1 cellular context compared by ENCODE assay signal in the genomic region with DNA sequence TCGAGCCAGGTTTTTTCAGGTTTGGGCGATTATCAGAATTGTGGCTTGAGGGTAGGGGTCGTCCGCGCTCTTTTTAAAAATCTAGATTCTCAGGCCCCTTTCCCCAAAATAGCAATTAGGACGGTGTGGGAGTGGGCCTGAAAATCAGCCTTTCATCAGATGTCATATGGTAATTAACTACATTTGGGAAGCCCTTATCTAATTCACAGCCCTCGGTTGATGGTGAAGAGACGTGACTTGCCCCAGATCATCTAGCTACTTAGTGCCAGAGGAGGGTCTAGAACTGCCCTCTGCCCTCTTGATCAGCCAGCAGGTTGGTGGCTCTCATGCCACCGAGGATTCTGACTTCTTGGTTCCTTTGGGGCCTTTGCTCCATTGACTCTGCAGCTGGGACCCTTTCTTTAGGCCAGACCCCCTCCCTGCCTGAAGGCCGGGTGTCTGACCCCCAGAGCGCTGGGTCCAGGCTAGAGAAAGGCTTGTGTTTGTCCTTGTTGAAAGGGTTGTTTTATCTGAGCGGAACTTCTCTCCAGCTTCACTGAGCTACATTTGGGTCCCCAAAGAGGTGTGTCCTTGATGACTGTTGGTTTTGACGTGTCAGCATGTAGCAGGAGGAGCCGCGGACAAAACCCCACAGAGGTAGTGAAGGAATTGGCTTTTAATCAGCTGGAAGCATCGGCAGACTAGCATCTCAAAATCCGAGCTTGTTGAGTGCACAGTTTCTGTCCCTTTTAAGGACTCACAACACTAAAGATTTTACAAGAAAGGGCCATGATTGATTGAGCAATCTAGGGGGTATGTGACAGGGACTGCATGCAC.
TF ChIP-seq lines count a peak whose summit lies in the region.

No MANE protein-coding gene starts in this region.

TF ChIP-seq in HepG2, 621 proteins besides CTCF, POLR2A, EP300 and RAD21 (continued from another document and continues in another):
- TF ChIP-seq, protein P1, sequence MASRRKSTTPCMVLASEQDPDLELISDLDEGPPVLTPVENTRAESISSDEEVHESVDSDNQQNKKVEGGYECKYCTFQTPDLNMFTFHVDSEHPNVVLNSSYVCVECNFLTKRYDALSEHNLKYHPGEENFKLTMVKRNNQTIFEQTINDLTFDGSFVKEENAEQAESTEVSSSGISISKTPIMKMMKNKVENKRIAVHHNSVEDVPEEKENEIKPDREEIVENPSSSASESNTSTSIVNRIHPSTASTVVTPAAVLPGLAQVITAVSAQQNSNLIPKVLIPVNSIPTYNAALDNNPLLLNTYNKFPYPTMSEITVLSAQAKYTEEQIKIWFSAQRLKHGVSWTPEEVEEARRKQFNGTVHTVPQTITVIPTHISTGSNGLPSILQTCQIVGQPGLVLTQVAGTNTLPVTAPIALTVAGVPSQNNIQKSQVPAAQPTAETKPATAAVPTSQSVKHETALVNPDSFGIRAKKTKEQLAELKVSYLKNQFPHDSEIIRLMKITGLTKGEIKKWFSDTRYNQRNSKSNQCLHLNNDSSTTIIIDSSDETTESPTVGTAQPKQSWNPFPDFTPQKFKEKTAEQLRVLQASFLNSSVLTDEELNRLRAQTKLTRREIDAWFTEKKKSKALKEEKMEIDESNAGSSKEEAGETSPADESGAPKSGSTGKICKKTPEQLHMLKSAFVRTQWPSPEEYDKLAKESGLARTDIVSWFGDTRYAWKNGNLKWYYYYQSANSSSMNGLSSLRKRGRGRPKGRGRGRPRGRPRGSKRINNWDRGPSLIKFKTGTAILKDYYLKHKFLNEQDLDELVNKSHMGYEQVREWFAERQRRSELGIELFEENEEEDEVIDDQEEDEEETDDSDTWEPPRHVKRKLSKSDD (CRISPR knock-in tag; IDR thresholded peaks at IDR 0.05; ENCODE audit: low read depth), result no peak
- 0 out of 2 replicates have a peak, but pooled peaks have one; percentile 25 for TF ChIP-seq ZBTB7B (CRISPR knock-in tag; IDR thresholded peaks at IDR 0.05)
- TF ChIP-seq KLF15 (CRISPR knock-in tag; IDR thresholded peaks at IDR 0.05; ENCODE audit: borderline replicate concordance), result no peak
- TF ChIP-seq ZNF878 (CRISPR knock-in tag; IDR thresholded peaks at IDR 0.05), result 0 out of 2 replicates have a peak, but pooled peaks have one; percentile 27
- no peak for TF ChIP-seq SRF (IDR thresholded peaks at IDR 0.05; ENCODE audit: low read depth, low read length)
- no peak for TF ChIP-seq CHCHD3 (CRISPR knock-in tag; IDR thresholded peaks at IDR 0.05)
- TF ChIP-seq MATR3 (CRISPR knock-in tag; IDR thresholded peaks at IDR 0.05), result no peak
- TF ChIP-seq ZBTB21 (CRISPR knock-in tag; IDR thresholded peaks at IDR 0.05), result no peak
- TF ChIP-seq, protein P2, sequence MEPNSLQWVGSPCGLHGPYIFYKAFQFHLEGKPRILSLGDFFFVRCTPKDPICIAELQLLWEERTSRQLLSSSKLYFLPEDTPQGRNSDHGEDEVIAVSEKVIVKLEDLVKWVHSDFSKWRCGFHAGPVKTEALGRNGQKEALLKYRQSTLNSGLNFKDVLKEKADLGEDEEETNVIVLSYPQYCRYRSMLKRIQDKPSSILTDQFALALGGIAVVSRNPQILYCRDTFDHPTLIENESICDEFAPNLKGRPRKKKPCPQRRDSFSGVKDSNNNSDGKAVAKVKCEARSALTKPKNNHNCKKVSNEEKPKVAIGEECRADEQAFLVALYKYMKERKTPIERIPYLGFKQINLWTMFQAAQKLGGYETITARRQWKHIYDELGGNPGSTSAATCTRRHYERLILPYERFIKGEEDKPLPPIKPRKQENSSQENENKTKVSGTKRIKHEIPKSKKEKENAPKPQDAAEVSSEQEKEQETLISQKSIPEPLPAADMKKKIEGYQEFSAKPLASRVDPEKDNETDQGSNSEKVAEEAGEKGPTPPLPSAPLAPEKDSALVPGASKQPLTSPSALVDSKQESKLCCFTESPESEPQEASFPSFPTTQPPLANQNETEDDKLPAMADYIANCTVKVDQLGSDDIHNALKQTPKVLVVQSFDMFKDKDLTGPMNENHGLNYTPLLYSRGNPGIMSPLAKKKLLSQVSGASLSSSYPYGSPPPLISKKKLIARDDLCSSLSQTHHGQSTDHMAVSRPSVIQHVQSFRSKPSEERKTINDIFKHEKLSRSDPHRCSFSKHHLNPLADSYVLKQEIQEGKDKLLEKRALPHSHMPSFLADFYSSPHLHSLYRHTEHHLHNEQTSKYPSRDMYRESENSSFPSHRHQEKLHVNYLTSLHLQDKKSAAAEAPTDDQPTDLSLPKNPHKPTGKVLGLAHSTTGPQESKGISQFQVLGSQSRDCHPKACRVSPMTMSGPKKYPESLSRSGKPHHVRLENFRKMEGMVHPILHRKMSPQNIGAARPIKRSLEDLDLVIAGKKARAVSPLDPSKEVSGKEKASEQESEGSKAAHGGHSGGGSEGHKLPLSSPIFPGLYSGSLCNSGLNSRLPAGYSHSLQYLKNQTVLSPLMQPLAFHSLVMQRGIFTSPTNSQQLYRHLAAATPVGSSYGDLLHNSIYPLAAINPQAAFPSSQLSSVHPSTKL (CRISPR knock-in tag; IDR thresholded peaks at IDR 0.05), result no peak
- TF ChIP-seq KDM4B (CRISPR knock-in tag; IDR thresholded peaks at IDR 0.05), result no peak
- no peak for TF ChIP-seq TEAD3 (CRISPR knock-in tag; optimal IDR thresholded peaks at IDR 0.05; ENCODE audit: borderline replicate concordance)
- TF ChIP-seq, protein P3, sequence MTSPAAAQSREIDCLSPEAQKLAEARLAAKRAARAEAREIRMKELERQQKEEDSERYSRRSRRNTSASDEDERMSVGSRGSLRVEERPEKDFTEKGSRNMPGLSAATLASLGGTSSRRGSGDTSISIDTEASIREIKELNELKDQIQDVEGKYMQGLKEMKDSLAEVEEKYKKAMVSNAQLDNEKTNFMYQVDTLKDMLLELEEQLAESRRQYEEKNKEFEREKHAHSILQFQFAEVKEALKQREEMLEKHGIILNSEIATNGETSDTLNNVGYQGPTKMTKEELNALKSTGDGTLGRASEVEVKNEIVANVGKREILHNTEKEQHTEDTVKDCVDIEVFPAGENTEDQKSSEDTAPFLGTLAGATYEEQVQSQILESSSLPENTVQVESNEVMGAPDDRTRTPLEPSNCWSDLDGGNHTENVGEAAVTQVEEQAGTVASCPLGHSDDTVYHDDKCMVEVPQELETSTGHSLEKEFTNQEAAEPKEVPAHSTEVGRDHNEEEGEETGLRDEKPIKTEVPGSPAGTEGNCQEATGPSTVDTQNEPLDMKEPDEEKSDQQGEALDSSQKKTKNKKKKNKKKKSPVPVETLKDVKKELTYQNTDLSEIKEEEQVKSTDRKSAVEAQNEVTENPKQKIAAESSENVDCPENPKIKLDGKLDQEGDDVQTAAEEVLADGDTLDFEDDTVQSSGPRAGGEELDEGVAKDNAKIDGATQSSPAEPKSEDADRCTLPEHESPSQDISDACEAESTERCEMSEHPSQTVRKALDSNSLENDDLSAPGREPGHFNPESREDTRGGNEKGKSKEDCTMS (CRISPR knock-in tag; conservative IDR thresholded peaks at IDR 0.05), result no peak
- no peak for TF ChIP-seq ISL2 (CRISPR knock-in tag; IDR thresholded peaks at IDR 0.05)
- no peak for TF ChIP-seq SPEN (CRISPR knock-in tag; IDR thresholded peaks at IDR 0.05; ENCODE audit: low read depth)
- 0 out of 2 replicates have a peak, but pooled peaks have one; percentile 17 for TF ChIP-seq KDM5A (IDR thresholded peaks at IDR 0.05; ENCODE audit: borderline replicate concordance, low read length)
- no peak for TF ChIP-seq ZNF33B (CRISPR knock-in tag; IDR thresholded peaks at IDR 0.05)
- TF ChIP-seq SCMH1 (CRISPR knock-in tag; IDR thresholded peaks at IDR 0.05; ENCODE audit: borderline replicate concordance), result no peak
- TF ChIP-seq RBM39 (IDR thresholded peaks at IDR 0.05; ENCODE audit: low read depth, low read length, poor library complexity, severe bottlenecking), result no peak
- no peak for TF ChIP-seq PHF5A (CRISPR knock-in tag; IDR thresholded peaks at IDR 0.05; ENCODE audit: low read depth, unreplicated experiment)
- no peak for TF ChIP-seq ZFP90 (CRISPR knock-in tag; IDR thresholded peaks at IDR 0.05; ENCODE audit: borderline replicate concordance)
- peak; percentile 87 for TF ChIP-seq TGIF2 (CRISPR knock-in tag; IDR thresholded peaks at IDR 0.05)
- TF ChIP-seq ZMYM3 (CRISPR knock-in tag; IDR thresholded peaks at IDR 0.05), result no peak
- no peak for TF ChIP-seq ZFP62 (CRISPR knock-in tag; IDR thresholded peaks at IDR 0.05)
- TF ChIP-seq ZNF570 (CRISPR knock-in tag; IDR thresholded peaks at IDR 0.05; ENCODE audit: borderline replicate concordance), result no peak
- TF ChIP-seq, protein P4, sequence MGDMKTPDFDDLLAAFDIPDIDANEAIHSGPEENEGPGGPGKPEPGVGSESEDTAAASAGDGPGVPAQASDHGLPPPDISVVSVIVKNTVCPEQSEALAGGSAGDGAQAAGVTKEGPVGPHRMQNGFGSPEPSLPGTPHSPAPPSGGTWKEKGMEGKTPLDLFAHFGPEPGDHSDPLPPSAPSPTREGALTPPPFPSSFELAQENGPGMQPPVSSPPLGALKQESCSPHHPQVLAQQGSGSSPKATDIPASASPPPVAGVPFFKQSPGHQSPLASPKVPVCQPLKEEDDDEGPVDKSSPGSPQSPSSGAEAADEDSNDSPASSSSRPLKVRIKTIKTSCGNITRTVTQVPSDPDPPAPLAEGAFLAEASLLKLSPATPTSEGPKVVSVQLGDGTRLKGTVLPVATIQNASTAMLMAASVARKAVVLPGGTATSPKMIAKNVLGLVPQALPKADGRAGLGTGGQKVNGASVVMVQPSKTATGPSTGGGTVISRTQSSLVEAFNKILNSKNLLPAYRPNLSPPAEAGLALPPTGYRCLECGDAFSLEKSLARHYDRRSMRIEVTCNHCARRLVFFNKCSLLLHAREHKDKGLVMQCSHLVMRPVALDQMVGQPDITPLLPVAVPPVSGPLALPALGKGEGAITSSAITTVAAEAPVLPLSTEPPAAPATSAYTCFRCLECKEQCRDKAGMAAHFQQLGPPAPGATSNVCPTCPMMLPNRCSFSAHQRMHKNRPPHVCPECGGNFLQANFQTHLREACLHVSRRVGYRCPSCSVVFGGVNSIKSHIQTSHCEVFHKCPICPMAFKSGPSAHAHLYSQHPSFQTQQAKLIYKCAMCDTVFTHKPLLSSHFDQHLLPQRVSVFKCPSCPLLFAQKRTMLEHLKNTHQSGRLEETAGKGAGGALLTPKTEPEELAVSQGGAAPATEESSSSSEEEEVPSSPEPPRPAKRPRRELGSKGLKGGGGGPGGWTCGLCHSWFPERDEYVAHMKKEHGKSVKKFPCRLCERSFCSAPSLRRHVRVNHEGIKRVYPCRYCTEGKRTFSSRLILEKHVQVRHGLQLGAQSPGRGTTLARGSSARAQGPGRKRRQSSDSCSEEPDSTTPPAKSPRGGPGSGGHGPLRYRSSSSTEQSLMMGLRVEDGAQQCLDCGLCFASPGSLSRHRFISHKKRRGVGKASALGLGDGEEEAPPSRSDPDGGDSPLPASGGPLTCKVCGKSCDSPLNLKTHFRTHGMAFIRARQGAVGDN (CRISPR knock-in tag; IDR thresholded peaks at IDR 0.05), result no peak
- TF ChIP-seq ZSCAN22 (CRISPR knock-in tag; IDR thresholded peaks at IDR 0.05), result no peak
- TF ChIP-seq KDM2A (CRISPR knock-in tag; IDR thresholded peaks at IDR 0.05; ENCODE audit: borderline replicate concordance, low read depth), result 0 out of 2 replicates have a peak, but pooled peaks have one; percentile 2
- TF ChIP-seq NR3C1 (CRISPR knock-in tag; IDR thresholded peaks at IDR 0.05), result no peak
- no peak for TF ChIP-seq IRX3 (CRISPR knock-in tag; IDR thresholded peaks at IDR 0.05; ENCODE audit: borderline replicate concordance, low read depth)
- peak; percentile 61; the same call in 1 of the 2 replicates for TF ChIP-seq POLR2AphosphoS5 (IDR thresholded peaks at IDR 0.05; ENCODE audit: low read depth, low read length)
- no peak for TF ChIP-seq ZNF225 (CRISPR knock-in tag; IDR thresholded peaks at IDR 0.05)
- TF ChIP-seq, protein P5, sequence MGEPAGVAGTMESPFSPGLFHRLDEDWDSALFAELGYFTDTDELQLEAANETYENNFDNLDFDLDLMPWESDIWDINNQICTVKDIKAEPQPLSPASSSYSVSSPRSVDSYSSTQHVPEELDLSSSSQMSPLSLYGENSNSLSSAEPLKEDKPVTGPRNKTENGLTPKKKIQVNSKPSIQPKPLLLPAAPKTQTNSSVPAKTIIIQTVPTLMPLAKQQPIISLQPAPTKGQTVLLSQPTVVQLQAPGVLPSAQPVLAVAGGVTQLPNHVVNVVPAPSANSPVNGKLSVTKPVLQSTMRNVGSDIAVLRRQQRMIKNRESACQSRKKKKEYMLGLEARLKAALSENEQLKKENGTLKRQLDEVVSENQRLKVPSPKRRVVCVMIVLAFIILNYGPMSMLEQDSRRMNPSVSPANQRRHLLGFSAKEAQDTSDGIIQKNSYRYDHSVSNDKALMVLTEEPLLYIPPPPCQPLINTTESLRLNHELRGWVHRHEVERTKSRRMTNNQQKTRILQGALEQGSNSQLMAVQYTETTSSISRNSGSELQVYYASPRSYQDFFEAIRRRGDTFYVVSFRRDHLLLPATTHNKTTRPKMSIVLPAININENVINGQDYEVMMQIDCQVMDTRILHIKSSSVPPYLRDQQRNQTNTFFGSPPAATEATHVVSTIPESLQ (CRISPR knock-in tag; conservative IDR thresholded peaks at IDR 0.05), result no peak
- TF ChIP-seq, protein P6, sequence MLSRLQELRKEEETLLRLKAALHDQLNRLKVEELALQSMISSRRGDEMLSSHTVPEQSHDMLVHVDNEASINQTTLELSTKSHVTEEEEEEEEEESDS (CRISPR knock-in tag; IDR thresholded peaks at IDR 0.05; ENCODE audit: borderline replicate concordance), result no peak
- TF ChIP-seq, protein P7, sequence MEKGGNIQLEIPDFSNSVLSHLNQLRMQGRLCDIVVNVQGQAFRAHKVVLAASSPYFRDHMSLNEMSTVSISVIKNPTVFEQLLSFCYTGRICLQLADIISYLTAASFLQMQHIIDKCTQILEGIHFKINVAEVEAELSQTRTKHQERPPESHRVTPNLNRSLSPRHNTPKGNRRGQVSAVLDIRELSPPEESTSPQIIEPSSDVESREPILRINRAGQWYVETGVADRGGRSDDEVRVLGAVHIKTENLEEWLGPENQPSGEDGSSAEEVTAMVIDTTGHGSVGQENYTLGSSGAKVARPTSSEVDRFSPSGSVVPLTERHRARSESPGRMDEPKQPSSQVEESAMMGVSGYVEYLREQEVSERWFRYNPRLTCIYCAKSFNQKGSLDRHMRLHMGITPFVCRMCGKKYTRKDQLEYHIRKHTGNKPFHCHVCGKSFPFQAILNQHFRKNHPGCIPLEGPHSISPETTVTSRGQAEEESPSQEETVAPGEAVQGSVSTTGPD (CRISPR knock-in tag; IDR thresholded peaks at IDR 0.05), result no peak
- TF ChIP-seq, protein P8, sequence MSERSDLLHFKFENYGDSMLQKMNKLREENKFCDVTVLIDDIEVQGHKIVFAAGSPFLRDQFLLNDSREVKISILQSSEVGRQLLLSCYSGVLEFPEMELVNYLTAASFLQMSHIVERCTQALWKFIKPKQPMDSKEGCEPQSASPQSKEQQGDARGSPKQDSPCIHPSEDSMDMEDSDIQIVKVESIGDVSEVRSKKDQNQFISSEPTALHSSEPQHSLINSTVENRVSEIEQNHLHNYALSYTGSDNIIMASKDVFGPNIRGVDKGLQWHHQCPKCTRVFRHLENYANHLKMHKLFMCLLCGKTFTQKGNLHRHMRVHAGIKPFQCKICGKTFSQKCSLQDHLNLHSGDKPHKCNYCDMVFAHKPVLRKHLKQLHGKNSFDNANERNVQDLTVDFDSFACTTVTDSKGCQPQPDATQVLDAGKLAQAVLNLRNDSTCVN (CRISPR knock-in tag; IDR thresholded peaks at IDR 0.05; ENCODE audit: borderline replicate concordance), result no peak
- TF ChIP-seq RFX5 (IDR thresholded peaks at IDR 0.05; ENCODE audit: low read depth, low read length), result no peak
- no peak for TF ChIP-seq ONECUT2 (CRISPR knock-in tag; IDR thresholded peaks at IDR 0.05)
- TF ChIP-seq EZH2 (conservative IDR thresholded peaks at IDR 0.05; ENCODE audit: low read depth, low read length), result no peak
- no peak for TF ChIP-seq HIVEP1 (CRISPR knock-in tag; IDR thresholded peaks at IDR 0.05)
- no peak for TF ChIP-seq RBAK (CRISPR knock-in tag; IDR thresholded peaks at IDR 0.05)
- TF ChIP-seq HDAC1 (CRISPR knock-in tag; IDR thresholded peaks at IDR 0.05), result peak; percentile 73; the same call in 1 of the 2 replicates
- TF ChIP-seq ZNF781 (CRISPR knock-in tag; IDR thresholded peaks at IDR 0.05; ENCODE audit: borderline replicate concordance, not compliant biosample characterization), result no peak
